ENCODE assay signal across 1 cellular context in the genomic region with DNA sequence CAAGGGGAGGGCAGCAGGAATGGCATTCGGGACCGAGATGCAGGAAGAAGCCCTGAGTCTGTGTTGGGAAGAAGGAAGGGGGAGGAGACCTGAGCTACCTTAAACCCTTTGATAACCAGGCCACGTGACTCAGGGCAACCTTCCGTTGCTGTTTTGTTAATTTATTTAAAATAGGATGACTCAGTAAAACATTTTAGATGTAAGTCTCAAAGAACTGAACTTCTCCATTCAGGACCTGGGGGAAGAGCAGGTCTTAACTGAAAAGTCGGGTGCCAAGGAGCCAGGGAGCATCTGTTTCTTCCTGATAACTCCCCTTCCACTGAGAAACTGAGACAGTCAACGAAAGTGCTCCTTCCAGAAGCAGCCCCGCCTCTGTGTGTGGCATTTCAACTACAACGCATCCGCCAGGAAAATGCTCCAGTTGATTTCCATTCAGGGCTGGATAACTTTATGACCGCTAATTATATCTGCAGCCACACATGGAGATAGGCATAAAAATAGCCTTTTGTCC.
TF ChIP-seq lines count a peak whose summit lies in the region.

No MANE protein-coding gene starts in this region.

TF ChIP-seq in H1, 55 proteins besides CTCF, POLR2A, EP300 and RAD21 (continued from another document):
- TF ChIP-seq SP2 (IDR thresholded peaks at IDR 0.05; ENCODE audit: low read length) (no peak), E2F6 (IDR thresholded peaks at IDR 0.05) (no peak), SRF (IDR thresholded peaks at IDR 0.05; ENCODE audit: low read depth, low read length) (no peak), RXRA (IDR thresholded peaks at IDR 0.05; ENCODE audit: insufficient read depth, low read depth, low read length) (no peak), HDAC2 (IDR thresholded peaks at IDR 0.05; ENCODE audit: borderline replicate concordance in 1 of 2, low read depth in 2 of 2, low read length in 2 of 2) (no peak), EZH2 (IDR thresholded peaks at IDR 0.05; ENCODE audit: low read depth, low read length, severe bottlenecking) (no peak), CHD7 (IDR thresholded peaks at IDR 0.05; ENCODE audit: insufficient replicate concordance, low read length) (no peak), PHF8 (conservative IDR thresholded peaks at IDR 0.05; ENCODE audit: low read depth, low read length) (no peak), JUND (IDR thresholded peaks at IDR 0.05; ENCODE audit: low read length) (0 out of 2 replicates have a peak, but pooled peaks have one; percentile 55), TCF12 (IDR thresholded peaks at IDR 0.05; ENCODE audit: low read depth, low read length) (no peak), GABPA (IDR thresholded peaks at IDR 0.05; ENCODE audit: borderline replicate concordance, insufficient read depth, low read length) (no peak), SUZ12 (IDR thresholded peaks at IDR 0.05; ENCODE audit: low read length) (no peak), TEAD4 (IDR thresholded peaks at IDR 0.05; ENCODE audit: low read depth, low read length) (no peak), EGR1 (IDR thresholded peaks at IDR 0.05; ENCODE audit: borderline replicate concordance, low read depth, low read length) (no peak), SP1 (IDR thresholded peaks at IDR 0.05; ENCODE audit: low read depth, low read length) (peak; percentile 46; the same call in 1 of the 2 replicates), JUN (IDR thresholded peaks at IDR 0.05; ENCODE audit: low read depth, low read length) (no peak), YY1 (IDR thresholded peaks at IDR 0.05; ENCODE audit: low read depth, low read length) (no peak; the same call in 1 of the 2 replicates), ZNF274 (IDR thresholded peaks at IDR 0.05; ENCODE audit: borderline replicate concordance, extremely low read depth, low read length) (no peak), FOSL1 (IDR thresholded peaks at IDR 0.05; ENCODE audit: insufficient read depth, low read depth, low read length) (no peak), USF2 (IDR thresholded peaks at IDR 0.05; ENCODE audit: low read length) (peak; percentile 78), SIX5 (IDR thresholded peaks at IDR 0.05; ENCODE audit: low read depth, low read length) (no peak), KDM1A (IDR thresholded peaks at IDR 0.05; ENCODE audit: borderline replicate concordance, low read length) (no peak), HDAC6 (IDR thresholded peaks at IDR 0.05; ENCODE audit: low read depth, low read length) (no peak), CEBPB (IDR thresholded peaks at IDR 0.05; ENCODE audit: low read depth, low read length) (no peak), ATF2 (IDR thresholded peaks at IDR 0.05; ENCODE audit: low read length) (no peak), CBX8 (IDR thresholded peaks at IDR 0.05; ENCODE audit: borderline replicate concordance, low read depth, low read length) (no peak), CBX5 (IDR thresholded peaks at IDR 0.05; ENCODE audit: low read depth, low read length) (no peak), MAX (IDR thresholded peaks at IDR 0.05) (no peak; the same call in 1 of the 2 replicates), TAF7 (optimal IDR thresholded peaks at IDR 0.05; ENCODE audit: borderline replicate concordance, low read depth, low read length) (no peak), NANOG (IDR thresholded peaks at IDR 0.05; ENCODE audit: insufficient read depth, low read depth, low read length, poor library complexity, severe bottlenecking) (no peak), TBP (IDR thresholded peaks at IDR 0.05; ENCODE audit: low read depth, low read length) (no peak), RBBP5 (IDR thresholded peaks at IDR 0.05; ENCODE audit: borderline replicate concordance, low read depth, low read length) (no peak), TAF1 (IDR thresholded peaks at IDR 0.05; ENCODE audit: low read depth, low read length) (peak; percentile 30; the same call in 1 of the 2 replicates), SP4 (IDR thresholded peaks at IDR 0.05; ENCODE audit: low read length) (no peak), SIRT6 (IDR thresholded peaks at IDR 0.05; ENCODE audit: low read length) (no peak), CTBP2 (IDR thresholded peaks at IDR 0.05; ENCODE audit: borderline replicate concordance, insufficient read depth, insufficient read length, low read length) (no peak), GTF2F1 (IDR thresholded peaks at IDR 0.05; ENCODE audit: borderline replicate concordance, low read depth, low read length) (no peak), KDM4A (IDR thresholded peaks at IDR 0.05; ENCODE audit: low read depth, low read length, severe bottlenecking) (no peak), CHD2 (IDR thresholded peaks at IDR 0.05; ENCODE audit: low read length) (no peak), SAP30 (IDR thresholded peaks at IDR 0.05; ENCODE audit: insufficient read depth, insufficient replicate concordance, low read length) (no peak), KDM5A (IDR thresholded peaks at IDR 0.05; ENCODE audit: low read length) (no peak), POU5F1 (IDR thresholded peaks at IDR 0.05; ENCODE audit: low read depth, low read length) (no peak), ATF3 (IDR thresholded peaks at IDR 0.05; ENCODE audit: insufficient read depth, low read depth, low read length) (no peak; the same call in 1 of the 2 replicates), CREB1 (IDR thresholded peaks at IDR 0.05) (no peak), BCL11A (IDR thresholded peaks at IDR 0.05; ENCODE audit: low read depth in 2 of 2, low read length in 2 of 2) (no peak), BACH1 (IDR thresholded peaks at IDR 0.05; ENCODE audit: low read length) (no peak), POLR2AphosphoS5 (IDR thresholded peaks at IDR 0.05; ENCODE audit: low read depth, low read length) (peak; percentile 28; the same call in 1 of the 2 replicates), CHD1 (IDR thresholded peaks at IDR 0.05; ENCODE audit: low read depth, low read length) (no peak), NRF1 (IDR thresholded peaks at IDR 0.05; ENCODE audit: low read depth, low read length) (no peak), BRCA1 (IDR thresholded peaks at IDR 0.05; ENCODE audit: low read depth, low read length) (no peak)
